In genomic region chr6:108174371-108175175, GRCh38 we compare ENCODE assay signal across 12 cellular contexts. TPM values are rescaled to one million over a fixed set of nuclear protein-coding genes. Genes with fewer than 3 reads are reported as not detected.
DNase-seq lines count a peak whose midpoint lies in the region; ATAC-seq, FAIRE-seq and TF ChIP-seq lines count a peak whose summit lies in the region.
"Had no signal": no experiment of that assay in that cellular context is flagged by ENCODE, and none has a peak within 500 bp of the region (broad histone marks: within the 10 kb centered on the region; RNA-seq: fewer than 3 reads in every experiment).

No MANE protein-coding gene starts in this region.

- DNase-seq in GM04504 (ENCODE audit: low read depth) = peak; percentile 6
- DNase-seq in NOMO-1 (lab: John Stamatoyannopoulos, UW; ENCODE audit: unreplicated experiment in 2 of 2) = peak; percentile 18 to 38
- peak in 1 of 2 experiments; percentile 82 for DNase-seq in H1 (ENCODE audit: low read depth in 1 of 2, low spot score in 2 of 2)
- peak in 6 of 10 donors; percentile 23 to 49 (median 39) for DNase-seq in naive thymus-derived CD8-positive, alpha-beta T cell
- DNase-seq in cerebellar cortex (ENCODE audit: low spot score) = no peak
- no peak for DNase-seq in H4 (ENCODE audit: low spot score)
- DNase-seq in NCI-H1436 treated with DMSO at 0.1 percent for 48 hours (lab: John Stamatoyannopoulos, UW) = no peak
- DNase-seq: DND-41, NCI-H2029, T-helper 1 cell had no signal

- no peak overlapping the region for H2AFZ ChIP-seq in H1 (ENCODE audit: low read length)

- peaks cover 80 to 95% (median 86%) of the 10 kb centered on the region in 4 experiments for H3K27me3 ChIP-seq in H1 (replicated peaks in 1 of 4; ENCODE audit: control insufficient read depth in 3 of 4, extremely low read depth in 1 of 4, insufficient read depth in 3 of 4, low read length in 3 of 4)

- peak; percentile 85 for FAIRE-seq in H1 (lab: Jason Lieb, UNC)

- peaks cover 0 to 26% (median 20%) of the 10 kb centered on the region in 4 experiments; a peak in 6 of 7 replicates for H3K4me1 ChIP-seq in H1 (replicated peaks in 1 of 4; ENCODE audit: control insufficient read depth in 3 of 4, insufficient read depth in 4 of 4, low read length in 3 of 4)

- H3K27ac Mint-ChIP-seq in naive thymus-derived CD8-positive, alpha-beta T cell = no peak overlapping the region
- H3K27ac Mint-ChIP-seq: brain had no signal

- no peak overlapping the region for H3K23ac ChIP-seq in H1 (ENCODE audit: insufficient read length)

- H3K9me3 ChIP-seq in H1 (ENCODE audit: insufficient read depth in 2 of 2, low read depth in 1 of 2, low read length in 1 of 2) = no peaks in the 10 kb centered on the region

- H3K4me3 ChIP-seq in H1 (ENCODE audit: extremely low read depth in 1 of 4, insufficient read depth in 2 of 4, low read depth in 3 of 4, low read length in 4 of 4) = peak overlapping the region in 1 of 4 experiments; percentile 53; a peak in 1 of 8 replicates

- H3K9me3 Mint-ChIP-seq in naive thymus-derived CD8-positive, alpha-beta T cell = peaks cover 0 to 3% (median 0%) of the 10 kb centered on the region in 9 donors

- H3K27me3 Mint-ChIP-seq in naive thymus-derived CD8-positive, alpha-beta T cell = peaks cover 50 to 100% (median 73%) of the 10 kb centered on the region in 5 donors

- TF ChIP-seq EP300 in H1 (IDR thresholded peaks at IDR 0.05; ENCODE audit: borderline replicate concordance in 1 of 2, low read depth in 2 of 2, low read length in 2 of 2) = no peak

- H3K79me1 ChIP-seq in H1 (ENCODE audit: low read depth, low read length) = no peaks in the 10 kb centered on the region

- ATAC-seq in naive thymus-derived CD8-positive, alpha-beta T cell = peak; percentile 74 to 76
- no peak for ATAC-seq in HG03045 (IDR thresholded peaks at IDR 0.05; ENCODE audit: unreplicated experiment)

- no peak overlapping the region for H2BK12ac ChIP-seq in H1 (ENCODE audit: low read depth, low read length)

- H3K79me2 ChIP-seq in H1 (ENCODE audit: control insufficient read depth in 1 of 2, insufficient read depth in 2 of 2, low read length in 2 of 2) = no peaks in the 10 kb centered on the region

- peaks cover 0 to 4% (median 0%) of the 10 kb centered on the region in 3 donors for H3K36me3 Mint-ChIP-seq in naive thymus-derived CD8-positive, alpha-beta T cell

- H3K9ac ChIP-seq in H1 (replicated peaks in 1 of 4; ENCODE audit: extremely low read depth in 1 of 4, low read depth in 3 of 4, low read length in 3 of 4) = no peak overlapping the region

- no peak overlapping the region for H2BK20ac ChIP-seq in H1 (ENCODE audit: low read length)

- TF ChIP-seq CTCF in H1 (IDR thresholded peaks at IDR 0.05; ENCODE audit: control extremely low read depth in 1 of 3, insufficient read depth in 1 of 3, low read depth in 1 of 3, low read length in 3 of 3) = no peak

- H2BK120ac ChIP-seq in H1 (replicated peaks; ENCODE audit: low read depth, low read length) = no peak overlapping the region

- H3K56ac ChIP-seq in H1 (replicated peaks; ENCODE audit: insufficient read length, low read depth, low read length) = no peak overlapping the region

- no peak overlapping the region for H3K14ac ChIP-seq in H1 (ENCODE audit: insufficient read length)

- no peak overlapping the region for H4K8ac ChIP-seq in H1 (ENCODE audit: extremely low read depth, insufficient read depth, low read length)

- H3K36me3 ChIP-seq in H1 (ENCODE audit: control insufficient read depth in 2 of 4, insufficient read depth in 4 of 4, low read length in 3 of 4) = no peaks in the 10 kb centered on the region

- H3K18ac ChIP-seq in H1 (ENCODE audit: extremely low read depth, low read length) = no peak overlapping the region

- H2AK5ac ChIP-seq in H1 (ENCODE audit: low read depth, low read length) = no peak overlapping the region

- no peak overlapping the region for H4K5ac ChIP-seq in H1 (ENCODE audit: insufficient read length, low read depth, low read length)

- TF ChIP-seq POLR2A in H1 (IDR thresholded peaks at IDR 0.05; ENCODE audit: control extremely low read depth in 1 of 2, low read depth in 2 of 2, low read length in 2 of 2) = no peak

- WGBS in H1 (ENCODE audit: extremely low coverage in 1 of 2, insufficient coverage in 1 of 2, insufficient read length in 1 of 2, insufficient replicate concordance in 2 of 2, low coverage in 1 of 2, low lambda C conversion rate in 2 of 2, missing lambda C conversion rate in 1 of 2), 2 experiments = 13% methylated on average over 41 of the region's 43 CpGs; no CpG with 5 or more reads in 1 of the 2 experiments

- H4K20me1 ChIP-seq in H1 (replicated peaks in 1 of 2; ENCODE audit: control insufficient read depth in 1 of 2, insufficient read depth in 2 of 2, low read length in 2 of 2) = peaks cover 20 to 37% of the 10 kb centered on the region in 2 experiments

- CTCF ChIA-PET in H1 (lab: Charles Lee; ENCODE audit: partially characterized antibody) = interaction anchor here (0.6 to 10.8 kb wide), 27 partner anchors 9 to 353 kb away, joined by 3 to 85 read pairs (median 4); partner anchors contain the start of gene NR2E1

- H4K91ac ChIP-seq in H1 (replicated peaks; ENCODE audit: insufficient read length, low read length) = no peak overlapping the region

- H3K4me1 Mint-ChIP-seq in naive thymus-derived CD8-positive, alpha-beta T cell = peaks cover 16 to 41% (median 24%) of the 10 kb centered on the region in 4 donors

- peak overlapping the region in 7 of 10 donors; percentile 4 to 74 (median 38) for H3K4me3 Mint-ChIP-seq in naive thymus-derived CD8-positive, alpha-beta T cell

- peaks cover 3% of the 10 kb centered on the region; the same call in 1 of the 2 replicates for H3K23me2 ChIP-seq in H1 (ENCODE audit: low read depth, low read length)

- POLR2A ChIA-PET in H1 (lab: Charles Lee; ENCODE audit: partially characterized antibody) = interaction anchor here (0.6 to 1.2 kb wide), 3 partner anchors 10 to 98 kb away, joined by 3 to 4 read pairs (median 3); no protein-coding TSS in a partner anchor
- POLR2A ChIA-PET in naive thymus-derived CD8-positive, alpha-beta T cell (lab: Charles Lee) = no interaction called here

- H2BK5ac ChIP-seq in H1 (ENCODE audit: low read depth, low read length) = no peak overlapping the region

- no peak overlapping the region for H2BK15ac ChIP-seq in H1 (ENCODE audit: low read length)

- TF ChIP-seq RAD21 in H1 (IDR thresholded peaks at IDR 0.05 in 1 of 2, conservative IDR thresholded peaks at IDR 0.05 in 1 of 2; ENCODE audit: low read depth in 2 of 2, low read length in 2 of 2) = 0 out of 4 replicates have a peak, but pooled peaks of 1 of the 2 experiments have one; percentile 2

- peak overlapping the region; percentile 69 to 84; a peak in 2 of 4 replicates for H3K4me2 ChIP-seq in H1 (ENCODE audit: insufficient read depth in 1 of 2, low read depth in 2 of 2, low read length in 2 of 2)

- no peak overlapping the region for H3K4ac ChIP-seq in H1 (replicated peaks; ENCODE audit: insufficient read length, low read depth, low read length)

- no peak overlapping the region for H3K27ac ChIP-seq in H1 (ENCODE audit: low read depth, low read length)

TF ChIP-seq in H1, 55 proteins besides CTCF, POLR2A, EP300 and RAD21:
- peak; percentile 82 for TF ChIP-seq SUZ12 (IDR thresholded peaks at IDR 0.05; ENCODE audit: low read length)
- TF ChIP-seq SIRT6 (IDR thresholded peaks at IDR 0.05; ENCODE audit: low read length) = no peak
- no peak for TF ChIP-seq PHF8 (conservative IDR thresholded peaks at IDR 0.05; ENCODE audit: low read depth, low read length)
- TF ChIP-seq RNF2 (IDR thresholded peaks at IDR 0.05; ENCODE audit: borderline replicate concordance, low read depth, low read length, missing control alignments, poor library complexity, severe bottlenecking) = peak; percentile 89
- peak; percentile 88 to 95; a peak in 3 of 4 replicates for TF ChIP-seq SIN3A (conservative IDR thresholded peaks at IDR 0.05 in 1 of 2, IDR thresholded peaks at IDR 0.05 in 1 of 2; ENCODE audit: low read depth in 1 of 2, low read length in 2 of 2)
- no peak for TF ChIP-seq RFX5 (IDR thresholded peaks at IDR 0.05; ENCODE audit: borderline replicate concordance, low read depth, low read length)
- TF ChIP-seq SP1 (IDR thresholded peaks at IDR 0.05; ENCODE audit: low read depth, low read length) = no peak
- peak; percentile 80 for TF ChIP-seq EZH2 (IDR thresholded peaks at IDR 0.05; ENCODE audit: low read depth, low read length, severe bottlenecking)
- TF ChIP-seq MAX (IDR thresholded peaks at IDR 0.05) = 0 out of 2 replicates have a peak, but pooled peaks have one; percentile 28

RNA-seq across cellular contexts. Expression of gene NR2E1, which starts 8.8 kb away (rescaled TPM):
- not detected in 2 replicates for total RNA-seq in H1 (2021; fragmentation: NEBNext Ultra II Directional; extraction: Animal tissue kit (Norgen Biotek cat#: 25700))
- polyA plus RNA-seq in H1 (2011; rRNA removed) = not detected in 2 replicates
- not detected for polyA plus RNA-seq in H1 (2011; cell fraction: cytosol; rRNA removed)
- not detected for polyA plus RNA-seq in H1 (2011; cell fraction: nucleus; rRNA removed)
- not detected in 4 replicates for polyA plus RNA-seq in H1 (2012, experiment 1 of 2)
- polyA plus RNA-seq in H1 (2012, experiment 2 of 2) = not detected
- not detected for polyA plus RNA-seq in H1 (2013, experiment 1 of 2)
- polyA plus RNA-seq in H1 (2013, experiment 2 of 2) = not detected
- polyA minus RNA-seq in H1 (2011; rRNA and poly(A)+ RNA removed) = not detected in 2 replicates
- polyA minus RNA-seq in H1 (2011; cell fraction: cytosol; rRNA and poly(A)+ RNA removed) = not detected
- polyA minus RNA-seq in H1 (2011; cell fraction: nucleus; rRNA and poly(A)+ RNA removed) = not detected
- total RNA-seq in naive thymus-derived CD8-positive, alpha-beta T cell = not detected
- not detected for polyA plus RNA-seq in naive thymus-derived CD8-positive, alpha-beta T cell
- 0.39 and 0.51 TPM in 2 replicates for total RNA-seq in H4 (2014; rRNA removed; shearing (Covaris generic))

Comparison
In these comparisons a context has a peak if more than half of its experiments do, and no peak if none do; other contexts are left out.
1. DNase-seq: peak in GM04504 (single experiment), NOMO-1 (2 of 2) and naive thymus-derived CD8-positive, alpha-beta T cell (6 of 10); none in cerebellar cortex (single experiment), H4 (single experiment) and NCI-H1436 treated with DMSO at 0.1 percent for 48 hours (single experiment).